ENCODE assay signal across 8 cellular contexts in the genomic region with DNA sequence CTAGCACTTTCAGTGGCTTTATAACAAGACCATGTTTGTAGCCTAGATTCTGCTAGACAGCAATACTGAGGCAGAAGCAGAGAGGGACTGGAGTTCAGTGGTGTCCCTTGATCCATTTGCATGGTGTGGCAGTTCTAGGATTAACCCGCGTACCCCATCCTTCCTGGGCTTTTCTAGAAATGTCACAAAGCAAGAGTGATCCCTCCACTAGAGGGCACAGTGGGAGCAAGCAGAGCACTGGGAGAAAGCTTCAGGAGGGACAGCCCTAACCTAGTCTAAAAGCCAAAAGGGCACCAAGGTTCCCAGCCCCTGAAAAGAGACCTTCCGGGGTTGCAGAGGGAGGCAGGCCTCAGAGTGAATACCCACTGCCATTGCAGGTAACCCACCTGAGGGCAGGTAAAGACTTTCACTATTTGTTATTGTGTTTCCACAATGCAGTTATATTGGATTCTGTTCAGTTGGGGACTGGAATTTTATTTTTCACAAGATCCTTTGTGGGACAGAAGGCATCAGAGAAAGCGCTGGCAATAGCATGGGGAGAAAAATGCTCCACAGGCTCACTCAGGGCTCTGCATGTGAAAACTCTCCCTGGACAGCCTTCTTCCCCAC.
DNase-seq lines count a peak whose midpoint lies in the region; ATAC-seq and TF ChIP-seq lines count a peak whose summit lies in the region.

No MANE protein-coding gene starts in this region.

- no peak overlapping the region for H3K27ac Mint-ChIP-seq in CD4-positive, CD25-positive, alpha-beta regulatory T cell
- H3K27ac Mint-ChIP-seq in WTC11: no peak overlapping the region

- H3K36me3 Mint-ChIP-seq in CD4-positive, CD25-positive, alpha-beta regulatory T cell: no peaks in the 10 kb centered on the region
- H3K36me3 Mint-ChIP-seq in WTC11: peaks cover 39% of the 10 kb centered on the region

- ATAC-seq in CD4-positive, CD25-positive, alpha-beta regulatory T cell (ENCODE audit: low read depth in 2 of 2): peak; percentile 55 to 56
- ATAC-seq in GM19463 (IDR thresholded peaks at IDR 0.05; ENCODE audit: unreplicated experiment) (peak; percentile 80), WTC11 (peak; percentile 94), GM21576 (IDR thresholded peaks at IDR 0.05; ENCODE audit: unreplicated experiment) (no peak)

- no peak overlapping the region for H3K27ac ChIP-seq in CD4-positive, CD25-positive, alpha-beta regulatory T cell (ENCODE audit: insufficient read depth, low read length, poor library complexity, severe bottlenecking)
- no peak overlapping the region for H3K27ac ChIP-seq in caudate nucleus (ENCODE audit: low read depth, low read length)

- H3K4me3 ChIP-seq in CD4-positive, CD25-positive, alpha-beta regulatory T cell (ENCODE audit: low read depth, low read length): no peak overlapping the region

- no peaks in the 10 kb centered on the region for H3K9me3 ChIP-seq in CD4-positive, CD25-positive, alpha-beta regulatory T cell (ENCODE audit: control insufficient read depth in 2 of 2, low read length in 2 of 2)

- peak; percentile 50 for TF ChIP-seq CTCF in WTC11 (IDR thresholded peaks at IDR 0.05)

- POLR2A ChIA-PET in WTC11 (lab: Charles Lee): no interaction called here

- H3K9me3 Mint-ChIP-seq in CD4-positive, CD25-positive, alpha-beta regulatory T cell: no peaks in the 10 kb centered on the region
- no peaks in the 10 kb centered on the region for H3K9me3 Mint-ChIP-seq in WTC11

- no peaks in the 10 kb centered on the region for H3K4me1 Mint-ChIP-seq in CD4-positive, CD25-positive, alpha-beta regulatory T cell
- peaks cover 19% of the 10 kb centered on the region for H3K4me1 Mint-ChIP-seq in WTC11

- H3K27me3 ChIP-seq in CD4-positive, CD25-positive, alpha-beta regulatory T cell (ENCODE audit: control insufficient read depth, insufficient read depth, low read length): no peaks in the 10 kb centered on the region

- no peak overlapping the region for H3K4me3 Mint-ChIP-seq in CD4-positive, CD25-positive, alpha-beta regulatory T cell
- no peak overlapping the region for H3K4me3 Mint-ChIP-seq in WTC11

- no peaks in the 10 kb centered on the region for H3K36me3 ChIP-seq in CD4-positive, CD25-positive, alpha-beta regulatory T cell (ENCODE audit: control insufficient read depth, insufficient read depth, low read length)

- H3K27me3 Mint-ChIP-seq in CD4-positive, CD25-positive, alpha-beta regulatory T cell: peaks cover 9% of the 10 kb centered on the region
- H3K27me3 Mint-ChIP-seq in WTC11 (ENCODE audit: low read depth): no peaks in the 10 kb centered on the region

- no peaks in the 10 kb centered on the region for H3K4me1 ChIP-seq in CD4-positive, CD25-positive, alpha-beta regulatory T cell (ENCODE audit: control insufficient read depth, insufficient read depth, low read length, poor library complexity, severe bottlenecking)

- peak; percentile 18 to 68 (median 33) for DNase-seq in CD4-positive, CD25-positive, alpha-beta regulatory T cell
- DNase-seq in NCI-H1694 (lab: John Stamatoyannopoulos, UW) (peak; percentile 48), WTC11 (ENCODE audit: low spot score) (peak; percentile 75), caudate nucleus (lab: John Stamatoyannopoulos, UW) (peak in 36 of 61 donors; percentile 1 to 57 (median 16)), kidney tubule cell (ENCODE audit: low spot score) (peak; percentile 61)
- peak; percentile 9 to 41 (median 30) for DNase-seq in stimulated activated CD4-positive, alpha-beta T cell treated with anti-CD3 and anti-CD28 coated beads, TNF-alpha, amount 100 ng/mL, for 24 hours (ENCODE audit: low read depth in 3 of 3)

- CTCF ChIA-PET in WTC11 (lab: Charles Lee): interaction anchor here (0.6 to 1.6 kb wide), 14 partner anchors 9 to 472 kb away, joined by 3 to 13 read pairs (median 3); a partner anchor contains a TSS

TF ChIP-seq in WTC11, 78 proteins besides CTCF, POLR2A, EP300 and RAD21:
- TF ChIP-seq ZBTB21 (CRISPR knock-in tag; IDR thresholded peaks at IDR 0.05; ENCODE audit: borderline replicate concordance) (no peak), SMAD3 (CRISPR knock-in tag; IDR thresholded peaks at IDR 0.05; ENCODE audit: borderline replicate concordance) (no peak), NR2C2 (CRISPR knock-in tag; IDR thresholded peaks at IDR 0.05) (no peak), FOXK1 (CRISPR knock-in tag; IDR thresholded peaks at IDR 0.05) (no peak), TEAD1 (CRISPR knock-in tag; IDR thresholded peaks at IDR 0.05) (no peak)
- TF ChIP-seq, protein P1, sequence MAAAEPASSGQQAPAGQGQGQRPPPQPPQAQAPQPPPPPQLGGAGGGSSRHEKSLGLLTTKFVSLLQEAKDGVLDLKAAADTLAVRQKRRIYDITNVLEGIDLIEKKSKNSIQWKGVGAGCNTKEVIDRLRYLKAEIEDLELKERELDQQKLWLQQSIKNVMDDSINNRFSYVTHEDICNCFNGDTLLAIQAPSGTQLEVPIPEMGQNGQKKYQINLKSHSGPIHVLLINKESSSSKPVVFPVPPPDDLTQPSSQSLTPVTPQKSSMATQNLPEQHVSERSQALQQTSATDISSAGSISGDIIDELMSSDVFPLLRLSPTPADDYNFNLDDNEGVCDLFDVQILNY (CRISPR knock-in tag; IDR thresholded peaks at IDR 0.05): no peak
- TF ChIP-seq, protein P2, sequence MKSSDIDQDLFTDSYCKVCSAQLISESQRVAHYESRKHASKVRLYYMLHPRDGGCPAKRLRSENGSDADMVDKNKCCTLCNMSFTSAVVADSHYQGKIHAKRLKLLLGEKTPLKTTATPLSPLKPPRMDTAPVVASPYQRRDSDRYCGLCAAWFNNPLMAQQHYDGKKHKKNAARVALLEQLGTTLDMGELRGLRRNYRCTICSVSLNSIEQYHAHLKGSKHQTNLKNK (CRISPR knock-in tag; IDR thresholded peaks at IDR 0.05): no peak
- TF ChIP-seq, protein P3, sequence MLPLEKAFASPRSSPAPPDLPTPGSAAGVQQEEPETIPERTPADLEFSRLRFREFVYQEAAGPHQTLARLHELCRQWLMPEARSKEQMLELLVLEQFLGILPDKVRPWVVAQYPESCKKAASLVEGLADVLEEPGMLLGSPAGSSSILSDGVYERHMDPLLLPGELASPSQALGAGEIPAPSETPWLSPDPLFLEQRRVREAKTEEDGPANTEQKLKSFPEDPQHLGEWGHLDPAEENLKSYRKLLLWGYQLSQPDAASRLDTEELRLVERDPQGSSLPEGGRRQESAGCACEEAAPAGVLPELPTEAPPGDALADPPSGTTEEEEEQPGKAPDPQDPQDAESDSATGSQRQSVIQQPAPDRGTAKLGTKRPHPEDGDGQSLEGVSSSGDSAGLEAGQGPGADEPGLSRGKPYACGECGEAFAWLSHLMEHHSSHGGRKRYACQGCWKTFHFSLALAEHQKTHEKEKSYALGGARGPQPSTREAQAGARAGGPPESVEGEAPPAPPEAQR (CRISPR knock-in tag; IDR thresholded peaks at IDR 0.05): no peak
- TF ChIP-seq, protein P4, sequence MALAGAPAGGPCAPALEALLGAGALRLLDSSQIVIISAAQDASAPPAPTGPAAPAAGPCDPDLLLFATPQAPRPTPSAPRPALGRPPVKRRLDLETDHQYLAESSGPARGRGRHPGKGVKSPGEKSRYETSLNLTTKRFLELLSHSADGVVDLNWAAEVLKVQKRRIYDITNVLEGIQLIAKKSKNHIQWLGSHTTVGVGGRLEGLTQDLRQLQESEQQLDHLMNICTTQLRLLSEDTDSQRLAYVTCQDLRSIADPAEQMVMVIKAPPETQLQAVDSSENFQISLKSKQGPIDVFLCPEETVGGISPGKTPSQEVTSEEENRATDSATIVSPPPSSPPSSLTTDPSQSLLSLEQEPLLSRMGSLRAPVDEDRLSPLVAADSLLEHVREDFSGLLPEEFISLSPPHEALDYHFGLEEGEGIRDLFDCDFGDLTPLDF (CRISPR knock-in tag; IDR thresholded peaks at IDR 0.05): no peak
- TF ChIP-seq, protein P5, sequence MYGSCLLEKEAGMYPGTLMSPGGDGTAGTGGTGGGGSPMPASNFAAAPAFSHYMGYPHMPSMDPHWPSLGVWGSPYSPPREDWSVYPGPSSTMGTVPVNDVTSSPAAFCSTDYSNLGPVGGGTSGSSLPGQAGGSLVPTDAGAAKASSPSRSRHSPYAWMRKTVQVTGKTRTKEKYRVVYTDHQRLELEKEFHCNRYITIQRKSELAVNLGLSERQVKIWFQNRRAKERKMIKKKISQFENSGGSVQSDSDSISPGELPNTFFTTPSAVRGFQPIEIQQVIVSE (CRISPR knock-in tag; IDR thresholded peaks at IDR 0.05; ENCODE audit: borderline replicate concordance): no peak
- TF ChIP-seq, protein P6, sequence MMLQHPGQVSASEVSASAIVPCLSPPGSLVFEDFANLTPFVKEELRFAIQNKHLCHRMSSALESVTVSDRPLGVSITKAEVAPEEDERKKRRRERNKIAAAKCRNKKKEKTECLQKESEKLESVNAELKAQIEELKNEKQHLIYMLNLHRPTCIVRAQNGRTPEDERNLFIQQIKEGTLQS (CRISPR knock-in tag; conservative IDR thresholded peaks at IDR 0.05): no peak
- TF ChIP-seq, protein P7, sequence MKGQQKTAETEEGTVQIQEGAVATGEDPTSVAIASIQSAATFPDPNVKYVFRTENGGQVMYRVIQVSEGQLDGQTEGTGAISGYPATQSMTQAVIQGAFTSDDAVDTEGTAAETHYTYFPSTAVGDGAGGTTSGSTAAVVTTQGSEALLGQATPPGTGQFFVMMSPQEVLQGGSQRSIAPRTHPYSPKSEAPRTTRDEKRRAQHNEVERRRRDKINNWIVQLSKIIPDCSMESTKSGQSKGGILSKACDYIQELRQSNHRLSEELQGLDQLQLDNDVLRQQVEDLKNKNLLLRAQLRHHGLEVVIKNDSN (CRISPR knock-in tag; IDR thresholded peaks at IDR 0.05): no peak

Comparison
In these comparisons a context has a peak if more than half of its experiments do, and no peak if none do; other contexts are left out.
1. DNase-seq: peak in every context shown above with its lines; median percentile 75 in WTC11; 61 in kidney tubule cell; 48 in NCI-H1694; 33 in CD4-positive, CD25-positive, alpha-beta regulatory T cell; 30 in stimulated activated CD4-positive, alpha-beta T cell treated with anti-CD3 and anti-CD28 coated beads, TNF-alpha, amount 100 ng/mL, for 24 hours; 16 in caudate nucleus.